Comparison of ENCODE assay signal across 22 cellular contexts in genomic region chr1:152774875-152775274, GRCh38. TPM values are rescaled to one million over a fixed set of nuclear protein-coding genes. Genes with fewer than 3 reads are reported as not detected.
"Had no signal": no experiment of that assay in that cellular context is flagged by ENCODE, and none has a peak within 500 bp of the region (broad histone marks: within the 10 kb centered on the region; RNA-seq: fewer than 3 reads in every experiment).

TSS of gene LCE1F (plus strand) at chr1:152775140. CDS start at chr1:152776372, 1,232 bp downstream.

- H3K9me3 ChIP-seq: pancreas, sigmoid colon, thoracic aorta, upper lobe of right lung had no signal

- H3K4me3 ChIP-seq: left ventricle myocardium inferior, pancreas, sigmoid colon, stomach, thoracic aorta, upper lobe of right lung had no signal

- ATAC-seq: activated CD4-positive, CD25-positive, alpha-beta regulatory T cell treated with anti-CD3 and anti-CD28 coated beads, Interleukin-2, amount 50 U/mL, for 24 hours; activated T-helper 17 cell treated with anti-CD3 and anti-CD28 coated beads, Interleukin-2, amount 50 U/mL, for 72 hours; effector memory CD8-positive, alpha-beta T cell; naive thymus-derived CD8-positive, alpha-beta T cell; pancreas; T-helper 17 cell; upper lobe of right lung had no signal

- DNase-seq: activated CD4-positive, alpha-beta T cell treated with anti-CD3 and anti-CD28 coated beads, Interleukin-2, amount 50 U/mL, for 1 hour; activated naive CD4-positive, alpha-beta T cell treated with Interleukin-2 at 50 U/mL for 16 hours; anterior cingulate cortex; brain microvascular endothelial cell; cerebellar nuclear complex; effector memory CD8-positive, alpha-beta T cell; left ventricle myocardium inferior; mesenchymal stem cell; naive thymus-derived CD8-positive, alpha-beta T cell; pancreas; sigmoid colon; stimulated activated CD4-positive, alpha-beta T cell treated with anti-CD3 and anti-CD28 coated beads, Interleukin-1b, Interleukin-23, amount 100 ng/mL, for 48 hours; stomach; T-helper 17 cell; upper lobe of right lung had no signal

- H3K27ac ChIP-seq: brain microvascular endothelial cell, epithelial cell of prostate, left ventricle myocardium inferior, pancreas, sigmoid colon, stomach, thoracic aorta, upper lobe of right lung had no signal

- H3K4me1 ChIP-seq: left ventricle myocardium inferior, pancreas, sigmoid colon, stomach, upper lobe of right lung had no signal

- FAIRE-seq: pancreas had no signal

RNA-seq across cellular contexts. Expression of gene LCE1F, which starts in this region (rescaled TPM):
- total RNA-seq: activated CD8-positive, alpha-beta memory T cell treated with anti-CD3 and anti-CD28 coated beads for 36 hours; activated T-helper 17 cell treated with anti-CD3 and anti-CD28 coated beads, Interleukin-2, amount 50 U/mL, for 72 hours; kidney epithelial cell; left ventricle myocardium inferior; mucosa of gallbladder; naive thymus-derived CD8-positive, alpha-beta T cell; pancreas; sigmoid colon; stomach; T-helper 17 cell; thoracic aorta; upper lobe of right lung had no signal
- polyA plus RNA-seq: naive thymus-derived CD8-positive, alpha-beta T cell; pancreas; sigmoid colon; stomach had no signal
